In genomic region chr6:110053395-110054240, GRCh38 we compare ENCODE assay signal across 9 cellular contexts.
DNase-seq lines count a peak whose midpoint lies in the region; ATAC-seq, FAIRE-seq and TF ChIP-seq lines count a peak whose summit lies in the region.
"Had no signal": no experiment of that assay in that cellular context is flagged by ENCODE, and none has a peak within 500 bp of the region (broad histone marks: within the 10 kb centered on the region; RNA-seq: fewer than 3 reads in every experiment).

No MANE protein-coding gene starts in this region.

- POLR2A ChIA-PET in A673 (lab: Charles Lee; ENCODE audit: low non-redundant PET) (no interaction called here), MCF 10A (lab: Yijun Ruan, JAX) (no interaction called here)

- H3K9ac ChIP-seq in keratinocyte (ENCODE audit: control insufficient read depth, extremely low read depth, insufficient read depth, low read length): no peak overlapping the region

- CTCF ChIA-PET in A673 (lab: Charles Lee) (interaction anchor here (1.6 kb wide), 1 partner anchor 14 kb away, joined by 6 read pairs; no protein-coding TSS in a partner anchor), MCF 10A (lab: Yijun Ruan, JAX) (interaction anchor here (0.5 to 6.5 kb wide), 47 partner anchors 9 to 866 kb away, joined by 3 to 77 read pairs (median 4); no protein-coding TSS in a partner anchor)

- intact Hi-C loops in A673 (cut with micrococcal nuclease; ENCODE audit: unreplicated experiment) (loop anchor here (2.0 to 10.0 kb wide), 2 partner anchors 241 to 337 kb away; no protein-coding TSS in a partner anchor), MCF 10A (cut with micrococcal nuclease) (loop anchor here (1.0 to 5.0 kb wide), 4 partner anchors 14 to 526 kb away; no protein-coding TSS in a partner anchor)

- 10 to 16% methylated on average over 5 of the region's 5 CpGs for WGBS in tibial nerve, 2 donors

- peak; percentile 61 for FAIRE-seq in keratinocyte (lab: Jason Lieb, UNC)

- peaks cover 11% of the 10 kb centered on the region for H3K27me3 Mint-ChIP-seq in MCF 10A (ENCODE audit: insufficient read depth, unreplicated experiment)
- H3K27me3 Mint-ChIP-seq: dendritic cell treated with granulocyte-macrophage colony-stimulating factor and Interleukin-4, amounts not matched to agents 40 ng/mL and 50 ng/mL, for 4 days had no signal

- H3K36me3 Mint-ChIP-seq in MCF 10A (ENCODE audit: insufficient read depth, unreplicated experiment): no peaks in the 10 kb centered on the region

- dilution Hi-C loops in keratinocyte (cut with MboI; ENCODE audit: extremely low pct_ligation_motif_present, low sequenced_read_pairs): no loop called here

- no peak for TF ChIP-seq EP300 in tibial nerve (IDR thresholded peaks at IDR 0.05)

- no peaks in the 10 kb centered on the region for H3K36me3 ChIP-seq in A673 (ENCODE audit: insufficient read depth, low read length, poor library complexity, severe bottlenecking)
- no peaks in the 10 kb centered on the region for H3K36me3 ChIP-seq in keratinocyte (ENCODE audit: control insufficient read depth in 2 of 2, extremely low read depth in 1 of 2, insufficient read depth in 2 of 2, low read length in 2 of 2)
- H3K36me3 ChIP-seq in tibial nerve: no peaks in the 10 kb centered on the region

- H3K27ac ChIP-seq in A673 (ENCODE audit: low read depth, low read length, poor library complexity, severe bottlenecking) (no peak overlapping the region), keratinocyte (ENCODE audit: control insufficient read depth, insufficient read depth, low read length) (no peak overlapping the region), tibial nerve (no peak overlapping the region)

- no peak overlapping the region for H3K4me2 ChIP-seq in keratinocyte (ENCODE audit: control insufficient read depth, extremely low read depth, insufficient read depth, low read depth, low read length)

- BruUV-seq in A673 (replicated peaks; lab: Mats Ljungman, UMichigan) (no TSS peak), MCF 10A (replicated peaks; lab: Mats Ljungman, UMichigan) (no TSS peak)

- H3K9me1 ChIP-seq in keratinocyte (ENCODE audit: control insufficient read depth, extremely low read depth, insufficient read depth, low read length): no peaks in the 10 kb centered on the region

- no peak overlapping the region for H3K4me3 Mint-ChIP-seq in MCF 10A (ENCODE audit: unreplicated experiment)
- H3K4me3 Mint-ChIP-seq: dendritic cell treated with granulocyte-macrophage colony-stimulating factor and Interleukin-4, amounts not matched to agents 40 ng/mL and 50 ng/mL, for 4 days had no signal

- H3K9me3 ChIP-seq in A673 (ENCODE audit: low read depth, low read length, poor library complexity, severe bottlenecking) (no peaks in the 10 kb centered on the region), keratinocyte (ENCODE audit: control insufficient read depth, low read depth, low read length) (no peaks in the 10 kb centered on the region), tibial nerve (no peaks in the 10 kb centered on the region)

- TF ChIP-seq CTCF in A673 (conservative IDR thresholded peaks at IDR 0.05; ENCODE audit: low read depth, low read length) (peak; percentile 85), GM12873 (IDR thresholded peaks at IDR 0.05; ENCODE audit: insufficient read depth, low read depth, low read length, missing control alignments) (peak; percentile 63), MCF 10A (IDR thresholded peaks at IDR 0.05; ENCODE audit: unreplicated experiment) (peak; percentile 65), keratinocyte (optimal IDR thresholded peaks at IDR 0.05 in 1 of 3, IDR thresholded peaks at IDR 0.05 in 1 of 3, conservative IDR thresholded peaks at IDR 0.05 in 1 of 3; ENCODE audit: extremely low read depth in 1 of 3, insufficient read depth in 2 of 3, low read length in 3 of 3) (peak; percentile 67 to 71 (median 70)), tibial nerve (IDR thresholded peaks at IDR 0.05) (peak; percentile 64 to 77 (median 72))

- no peak overlapping the region for H3K4me3 ChIP-seq in A673 (ENCODE audit: low read depth, low read length, poor library complexity, severe bottlenecking)
- H3K4me3 ChIP-seq in keratinocyte (ENCODE audit: control insufficient read depth in 2 of 3, extremely low read depth in 1 of 3, insufficient read depth in 2 of 3, low read depth in 1 of 3, low read length in 3 of 3): no peak overlapping the region
- H3K4me3 ChIP-seq in tibial nerve: no peak overlapping the region

- H3K27me3 ChIP-seq in A673 (replicated peaks; ENCODE audit: insufficient read depth, low read depth, low read length, poor library complexity): no peaks in the 10 kb centered on the region
- peaks cover 6% of the 10 kb centered on the region for H3K27me3 ChIP-seq in keratinocyte (ENCODE audit: control insufficient read depth, extremely low read depth, insufficient read depth, low read length)
- no peaks in the 10 kb centered on the region for H3K27me3 ChIP-seq in tibial nerve

- H3K27ac Mint-ChIP-seq in MCF 10A (ENCODE audit: low read depth, unreplicated experiment): no peak overlapping the region
- H3K27ac Mint-ChIP-seq: dendritic cell treated with granulocyte-macrophage colony-stimulating factor and Interleukin-4, amounts not matched to agents 40 ng/mL and 50 ng/mL, for 4 days had no signal

- H3K4me1 Mint-ChIP-seq in MCF 10A (ENCODE audit: insufficient read depth, unreplicated experiment): no peaks in the 10 kb centered on the region

- peaks cover 17% of the 10 kb centered on the region for H3K4me1 ChIP-seq in A673 (ENCODE audit: insufficient read depth, low read length, poor library complexity, severe bottlenecking)
- H3K4me1 ChIP-seq in keratinocyte (ENCODE audit: control insufficient read depth, extremely low read depth, insufficient read depth, low read length): no peaks in the 10 kb centered on the region
- peaks cover 0 to 6% (median 0%) of the 10 kb centered on the region in 4 donors for H3K4me1 ChIP-seq in tibial nerve

- DNase-seq in A673 (ENCODE audit: low spot score) (peak; percentile 74), NCI-H2196 treated with DMSO at 0.1 percent for 48 hours (lab: John Stamatoyannopoulos, UW; ENCODE audit: unreplicated experiment) (peak; percentile 46), MCF 10A (ENCODE audit: unreplicated experiment) (peak; percentile 71), keratinocyte (ENCODE audit: low read depth, low spot score) (no peak), tibial nerve (ENCODE audit: low spot score in 2 of 2) (peak in 1 of 2 donors; percentile 25)

- no peak overlapping the region for H2AFZ ChIP-seq in keratinocyte (ENCODE audit: control insufficient read depth, low read length)

- no peaks in the 10 kb centered on the region for H3K9me3 Mint-ChIP-seq in MCF 10A (ENCODE audit: unreplicated experiment)
- H3K9me3 Mint-ChIP-seq: dendritic cell treated with granulocyte-macrophage colony-stimulating factor and Interleukin-4, amounts not matched to agents 40 ng/mL and 50 ng/mL, for 4 days had no signal

- no peaks in the 10 kb centered on the region for H3K79me2 ChIP-seq in keratinocyte (ENCODE audit: control insufficient read depth, insufficient read depth, low read length)

- H4K20me1 ChIP-seq in keratinocyte (ENCODE audit: control insufficient read depth, extremely low read depth, insufficient read depth, low read length): no peaks in the 10 kb centered on the region

- no peak for TF ChIP-seq POLR2A in tibial nerve (IDR thresholded peaks at IDR 0.05)

- ATAC-seq in HG03159 (IDR thresholded peaks at IDR 0.05; ENCODE audit: unreplicated experiment) (no peak), HG02571 (IDR thresholded peaks at IDR 0.05; ENCODE audit: unreplicated experiment) (no peak)
